26 cellular contexts compared by ENCODE assay signal in genomic region chr9:128293091-128293490, GRCh38.
"Had no signal": no experiment of that assay in that cellular context is flagged by ENCODE, and none has a peak within 500 bp of the region (broad histone marks: within the 10 kb centered on the region; RNA-seq: fewer than 3 reads in every experiment).

No MANE protein-coding gene starts in this region.

- H3K9me3 ChIP-seq: adrenal gland, body of pancreas, Peyer's patch had no signal

- H3K4me1 ChIP-seq: adrenal gland had no signal

- H3K4me3 ChIP-seq: adrenal gland, body of pancreas, Peyer's patch, SK-N-MC had no signal

- H3K9me3 Mint-ChIP-seq: activated naive CD8-positive, alpha-beta T cell treated with anti-CD3 and anti-CD28 coated beads, Interleukin-2, amount 10 ng/mL, durations not matched to agents 7 days and 5 days had no signal

- H3K27me3 ChIP-seq: adrenal gland, body of pancreas, Peyer's patch had no signal

- H3K4me3 Mint-ChIP-seq: activated CD4-positive, alpha-beta T cell treated with anti-CD3 and anti-CD28 coated beads for 36 hours; activated CD8-positive, alpha-beta T cell treated with anti-CD3 and anti-CD28 coated beads, Interleukin-2, amount 10 ng/mL, durations not matched to agents 7 days and 5 days; activated naive CD8-positive, alpha-beta T cell treated with anti-CD3 and anti-CD28 coated beads, Interleukin-2, amount 10 ng/mL, durations not matched to agents 7 days and 5 days had no signal

- H3K27ac ChIP-seq: adrenal gland, body of pancreas, Peyer's patch, SK-N-MC, WERI-Rb-1 had no signal

- H3K27ac Mint-ChIP-seq: activated CD4-positive, alpha-beta T cell treated with anti-CD3 and anti-CD28 coated beads for 36 hours; activated CD8-positive, alpha-beta T cell treated with anti-CD3 and anti-CD28 coated beads, Interleukin-2, amount 10 ng/mL, durations not matched to agents 7 days and 5 days; activated naive CD8-positive, alpha-beta T cell treated with anti-CD3 and anti-CD28 coated beads, Interleukin-2, amount 10 ng/mL, durations not matched to agents 7 days and 5 days had no signal

- DNase-seq: activated CD4-positive, alpha-beta T cell treated with anti-CD3 and anti-CD28 coated beads for 36 hours; activated CD4-positive, alpha-beta T cell treated with anti-CD3 and anti-CD28 coated beads, Interleukin-2, amount 50 U/mL, for 4 hours; activated CD8-positive, alpha-beta memory T cell treated with anti-CD3 and anti-CD28 coated beads, Interleukin-2, amount 50 U/mL, for 48 hours; activated CD8-positive, alpha-beta T cell treated with anti-CD3 and anti-CD28 coated beads, Interleukin-2, amount 10 ng/mL, durations not matched to agents 7 days and 5 days; activated naive CD4-positive, alpha-beta T cell treated with anti-CD3 and anti-CD28 coated beads, Interleukin-2, amount 50 U/mL, for 16 hours; activated naive CD8-positive, alpha-beta T cell treated with anti-CD3 and anti-CD28 coated beads, Interleukin-2, amount 10 ng/mL, durations not matched to agents 7 days and 5 days; activated T-cell treated with anti-CD3 and anti-CD28 coated beads, Interleukin-2, amount 50 U/mL, for 1 hour; adrenal gland; aorta; body of pancreas; central memory CD4-positive, alpha-beta T cell; MM.1S; NCI-H1048; NCI-H146; NCI-H187 treated with DMSO at 0.1 percent for 48 hours; NCI-H2081 treated with DMSO at 0.1 percent for 48 hours; NCI-H2171; NCI-H226; NCI-H526; NCI-H82; Peyer's patch; SHP77; T-helper 1 cell; WERI-Rb-1 had no signal

- H3K4me1 Mint-ChIP-seq: activated CD4-positive, alpha-beta T cell treated with anti-CD3 and anti-CD28 coated beads for 36 hours had no signal

- ATAC-seq: activated CD4-positive, alpha-beta T cell treated with anti-CD3 and anti-CD28 coated beads for 36 hours; activated CD8-positive, alpha-beta T cell treated with anti-CD3 and anti-CD28 coated beads, Interleukin-2, amount 10 ng/mL, durations not matched to agents 7 days and 5 days; body of pancreas had no signal

- FAIRE-seq: bronchial epithelial cell had no signal

- H3K27me3 Mint-ChIP-seq: activated CD4-positive, alpha-beta T cell treated with anti-CD3 and anti-CD28 coated beads for 36 hours; activated naive CD8-positive, alpha-beta T cell treated with anti-CD3 and anti-CD28 coated beads, Interleukin-2, amount 10 ng/mL, durations not matched to agents 7 days and 5 days had no signal
